Comparison of ENCODE assay signal across 15 cellular contexts in genomic region chr11:65716294-65716693, GRCh38.
"Had no signal": no experiment of that assay in that cellular context is flagged by ENCODE, and none has a peak within 500 bp of the region (broad histone marks: within the 10 kb centered on the region; RNA-seq: fewer than 3 reads in every experiment).

No MANE protein-coding gene starts in this region.

- H3K27ac ChIP-seq: epithelial cell of prostate, gastroesophageal sphincter, pancreas, SJCRH30, skin epidermis, transverse colon had no signal

- H3K4me3 ChIP-seq: gastroesophageal sphincter, pancreas, SJCRH30, skin epidermis, transverse colon had no signal

- H3K4me3 Mint-ChIP-seq: activated CD4-positive, alpha-beta memory T cell treated with anti-CD3 and anti-CD28 coated beads for 36 hours had no signal

- H3K27me3 Mint-ChIP-seq: activated CD4-positive, alpha-beta memory T cell treated with anti-CD3 and anti-CD28 coated beads for 36 hours had no signal

- H3K9me3 Mint-ChIP-seq: activated CD4-positive, alpha-beta memory T cell treated with anti-CD3 and anti-CD28 coated beads for 36 hours had no signal

- H3K9me3 ChIP-seq: gastroesophageal sphincter, pancreas, SJCRH30, transverse colon had no signal

- ATAC-seq: gastroesophageal sphincter, left lobe of liver, pancreas had no signal

- H3K27me3 ChIP-seq: gastroesophageal sphincter, pancreas, SJCRH30, transverse colon had no signal

- DNase-seq: activated CD4-positive, alpha-beta memory T cell treated with anti-CD3 and anti-CD28 coated beads for 36 hours; activated CD4-positive, alpha-beta T cell treated with anti-CD3 and anti-CD28 coated beads for 1 hour; activated effector memory CD4-positive, alpha-beta T cell treated with anti-CD3 and anti-CD28 coated beads, Interleukin-2, amount 50 U/mL, for 16 hours; caudate nucleus; cortex of kidney; effector CD8-positive, alpha-beta T cell; islet precursor cell; mammary epithelial cell; pancreas; SJCRH30; transverse colon had no signal
